ENCODE assay signal across 16 cellular contexts in genomic region chr10:42476101-42476500, GRCh38.
A peak's percentile ranks its signal among the peaks of the same experiment; 100 is the strongest.
DNase-seq lines count a peak whose midpoint lies in the region; FAIRE-seq and TF ChIP-seq lines count a peak whose summit lies in the region.
"Had no signal": no experiment of that assay in that cellular context is flagged by ENCODE, and none has a peak within 500 bp of the region (broad histone marks: within the 10 kb centered on the region; RNA-seq: fewer than 3 reads in every experiment).

No MANE protein-coding gene starts in this region.

- no peak for FAIRE-seq in small intestine (lab: Jason Lieb, UNC)
- FAIRE-seq: H1 had no signal

- intact Hi-C loops in esophagus muscularis mucosa (cut with DNase I), result no loop called here

- H3K27ac ChIP-seq in esophagus muscularis mucosa (replicated peaks in 1 of 4) (peak overlapping the region in 1 of 4 donors; percentile 10), small intestine (ENCODE audit: low read depth in 1 of 2, low read length in 1 of 2) (no peak overlapping the region)
- H3K27ac ChIP-seq: hepatocyte, psoas muscle had no signal

- H3K36me3 ChIP-seq in NT2/D1 (ENCODE audit: insufficient read depth, insufficient read length, low read length) (peaks cover 13% of the 10 kb centered on the region), esophagus muscularis mucosa (no peaks in the 10 kb centered on the region), small intestine (ENCODE audit: control insufficient read depth in 2 of 2, insufficient read depth in 2 of 2, low read length in 2 of 2) (no peaks in the 10 kb centered on the region)

- TF ChIP-seq EP300 in esophagus muscularis mucosa (IDR thresholded peaks at IDR 0.05), result no peak

- H3K27me3 ChIP-seq in NT2/D1 (ENCODE audit: insufficient read depth, insufficient read length) (no peaks in the 10 kb centered on the region), esophagus muscularis mucosa (peaks cover 0 to 24% (median 0%) of the 10 kb centered on the region in 4 donors), small intestine (ENCODE audit: control insufficient read depth in 2 of 2, insufficient read depth in 2 of 2, low read length in 2 of 2) (peaks cover 0 to 2% of the 10 kb centered on the region in 2 donors)
- H3K27me3 ChIP-seq: hepatocyte had no signal

- H3K4me3 ChIP-seq in AG10803 (ENCODE audit: low read length), result peak overlapping the region; percentile 52
- peak overlapping the region; percentile 66 for H3K4me3 ChIP-seq in NT2/D1 (ENCODE audit: insufficient read length, low read depth)
- peak overlapping the region; percentile 33 to 49 (median 40) for H3K4me3 ChIP-seq in esophagus muscularis mucosa
- H3K4me3 ChIP-seq in skeletal muscle cell (ENCODE audit: low read depth, low read length), result peak overlapping the region; percentile 52
- H3K4me3 ChIP-seq in small intestine (ENCODE audit: low read depth in 1 of 2, low read length in 2 of 2), result no peak overlapping the region
- H3K4me3 ChIP-seq: hepatocyte, psoas muscle had no signal

- 10% methylated on average over 13 of the region's 20 CpGs for WGBS in esophagus muscularis mucosa
- WGBS in small intestine, 3 donors, result 8 to 21% (median 18%) methylated on average over 19 to 20 of the region's 20 CpGs

- H3K4me1 ChIP-seq in NT2/D1 (ENCODE audit: insufficient read depth, insufficient read length) (peaks cover 2% of the 10 kb centered on the region), esophagus muscularis mucosa (peaks cover 0 to 12% (median 8%) of the 10 kb centered on the region in 4 donors), small intestine (ENCODE audit: control insufficient read depth in 2 of 2, insufficient read depth in 1 of 2, low read depth in 1 of 2, low read length in 1 of 2) (no peaks in the 10 kb centered on the region)
- H3K4me1 ChIP-seq: psoas muscle had no signal

- TF ChIP-seq POLR2A in esophagus muscularis mucosa (IDR thresholded peaks at IDR 0.05; ENCODE audit: low read depth), result no peak

- no peak for DNase-seq in AG10803 (ENCODE audit: low read depth)
- DNase-seq in NT2/D1 (ENCODE audit: low read depth, low spot score), result no peak
- DNase-seq in esophagus muscularis mucosa (ENCODE audit: extremely low spot score), result no peak
- DNase-seq in skeletal muscle cell (ENCODE audit: low read depth), result no peak
- no peak for DNase-seq in superior temporal gyrus (ENCODE audit: extremely low spot score)
- DNase-seq in NCI-H524 treated with DMSO at 0.1 percent for 48 hours (lab: John Stamatoyannopoulos, UW), result no peak
- no peak for DNase-seq in activated CD4-positive, CD25-positive, alpha-beta regulatory T cell (lab: John Stamatoyannopoulos, UW)
- DNase-seq in small intestine, result no peak
- DNase-seq: activated CD8-positive, alpha-beta T cell treated with anti-CD3 and anti-CD28 coated beads, Interleukin-2, amount 10 ng/mL, durations not matched to agents 7 days and 5 days; CD4-positive, alpha-beta T cell; dermis blood vessel endothelial cell; midbrain; NCI-H187 had no signal

- peak overlapping the region; percentile 75 for H3K9ac ChIP-seq in NT2/D1 (ENCODE audit: insufficient read length, low read depth)

- no peaks in the 10 kb centered on the region for H3K9me3 ChIP-seq in NT2/D1 (ENCODE audit: insufficient read depth, low read length)
- no peaks in the 10 kb centered on the region for H3K9me3 ChIP-seq in esophagus muscularis mucosa
- H3K9me3 ChIP-seq in small intestine (ENCODE audit: control insufficient read depth, low read depth), result peaks cover 2% of the 10 kb centered on the region
- H3K9me3 ChIP-seq: psoas muscle had no signal

- TF ChIP-seq CTCF in AG10803 (conservative IDR thresholded peaks at IDR 0.05; ENCODE audit: low read length) (no peak), esophagus muscularis mucosa (IDR thresholded peaks at IDR 0.05) (no peak)

Comparison
In these comparisons a context has a peak if more than half of its experiments do, and no peak if none do; other contexts are left out.
1. H3K4me3 ChIP-seq: peak in AG10803 (single experiment), NT2/D1 (single experiment), esophagus muscularis mucosa (4 of 4) and skeletal muscle cell (single experiment); none in small intestine (0 of 2).